ENCODE assay signal across 9 cellular contexts in the genomic region with DNA sequence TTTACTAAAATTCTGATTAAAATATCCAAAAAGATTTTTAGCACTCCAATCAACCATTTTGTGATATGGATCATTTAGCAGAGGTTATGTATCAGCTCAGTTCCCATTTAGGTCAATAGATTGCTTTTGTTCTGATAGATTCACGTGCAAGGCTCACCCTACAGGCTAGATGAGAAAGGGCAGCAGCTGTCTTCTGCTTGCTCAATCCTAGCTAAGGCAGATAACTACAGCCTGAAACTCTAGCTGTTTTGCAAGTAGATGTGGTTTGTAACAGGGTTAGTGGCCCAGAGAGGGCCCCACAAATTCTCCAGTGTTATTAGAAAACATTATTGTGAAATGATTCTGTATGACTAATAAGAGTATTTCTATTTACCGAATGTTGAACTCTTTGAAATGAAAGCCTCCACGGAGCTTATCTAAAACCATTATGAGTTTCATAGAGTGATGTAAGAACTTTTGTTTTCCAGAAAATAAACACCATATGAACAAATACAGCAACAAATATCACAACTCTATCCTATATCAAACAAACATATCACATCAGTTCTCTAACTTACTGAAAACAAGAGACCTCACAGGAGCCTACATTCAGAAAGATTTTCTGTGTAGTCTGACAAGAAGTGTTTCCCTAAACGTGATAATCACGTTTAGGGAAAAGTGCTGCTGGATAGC.
DNase-seq lines count a peak whose midpoint lies in the region; ATAC-seq, FAIRE-seq and TF ChIP-seq lines count a peak whose summit lies in the region.
"Had no signal": no experiment of that assay in that cellular context is flagged by ENCODE, and none has a peak within 500 bp of the region (broad histone marks: within the 10 kb centered on the region; RNA-seq: fewer than 3 reads in every experiment).

No MANE protein-coding gene starts in this region.

- H3K4me1 Mint-ChIP-seq in activated T-cell treated with anti-CD3 and anti-CD28 coated beads, Interleukin-2, amount 50 U/mL, for 72 hours (ENCODE audit: low read depth) = peaks cover 13% of the 10 kb centered on the region

- intact Hi-C loops in sciatic nerve (cut with DNase I) = no loop called here

- H3K36me3 Mint-ChIP-seq in activated T-cell treated with anti-CD3 and anti-CD28 coated beads, Interleukin-2, amount 50 U/mL, for 72 hours (ENCODE audit: insufficient read depth in 2 of 2) = no peaks in the 10 kb centered on the region

- FAIRE-seq in HTR-8/SVneo (lab: Jason Lieb, UNC) = no peak
- FAIRE-seq: colon had no signal

- H3K27ac Mint-ChIP-seq in activated T-cell treated with anti-CD3 and anti-CD28 coated beads, Interleukin-2, amount 50 U/mL, for 72 hours = peak overlapping the region; percentile 55

- DNase-seq in activated T-cell treated with anti-CD3 and anti-CD28 coated beads, Interleukin-2, amount 50 U/mL, for 72 hours = peak; percentile 21 to 34
- DNase-seq in activated T-cell treated with anti-CD3 and anti-CD28 coated beads for 4 hours (no peak), HTR-8/SVneo (ENCODE audit: insufficient read length, low spot score) (peak; percentile 0), SKM-1 (lab: John Stamatoyannopoulos, UW; ENCODE audit: unreplicated experiment) (peak; percentile 72), fibroblast of the aortic adventitia (ENCODE audit: low read depth) (peak; percentile 48), sciatic nerve (ENCODE audit: low spot score) (no peak), NCI-H2029 treated with DMSO at 0.1 percent for 48 hours (lab: John Stamatoyannopoulos, UW) (no peak)

- peak; percentile 36 for TF ChIP-seq CTCF in fibroblast of the aortic adventitia (IDR thresholded peaks at IDR 0.05; ENCODE audit: insufficient read depth, low read length)

- H3K4me3 Mint-ChIP-seq in activated T-cell treated with anti-CD3 and anti-CD28 coated beads, Interleukin-2, amount 50 U/mL, for 72 hours = peak overlapping the region in 1 of 2 donors; percentile 70

- no peak overlapping the region for H3K4me3 ChIP-seq in fibroblast of the aortic adventitia (ENCODE audit: low read depth, low read length)

- H3K27me3 Mint-ChIP-seq in activated T-cell treated with anti-CD3 and anti-CD28 coated beads, Interleukin-2, amount 50 U/mL, for 72 hours (ENCODE audit: low read depth) = no peaks in the 10 kb centered on the region

- peak; percentile 98 to 99 for ATAC-seq in activated T-cell treated with anti-CD3 and anti-CD28 coated beads, Interleukin-2, amount 50 U/mL, for 72 hours (replicated peaks in 1 of 2)
- ATAC-seq in GM21723 (IDR thresholded peaks at IDR 0.05; ENCODE audit: unreplicated experiment) (peak; percentile 100), sciatic nerve (peak; percentile 92)

- peaks cover 0 to 3% of the 10 kb centered on the region in 2 donors for H3K9me3 Mint-ChIP-seq in activated T-cell treated with anti-CD3 and anti-CD28 coated beads, Interleukin-2, amount 50 U/mL, for 72 hours

Comparison
In these comparisons a context has a peak if more than half of its experiments do, and no peak if none do; other contexts are left out.
1. DNase-seq: peak in activated T-cell treated with anti-CD3 and anti-CD28 coated beads, Interleukin-2, amount 50 U/mL, for 72 hours (2 of 2), HTR-8/SVneo (single experiment), SKM-1 (single experiment) and fibroblast of the aortic adventitia (single experiment); none in activated T-cell treated with anti-CD3 and anti-CD28 coated beads for 4 hours (single experiment), sciatic nerve (single experiment) and NCI-H2029 treated with DMSO at 0.1 percent for 48 hours (single experiment).
2. Peak in every context shown above with its lines, with median percentiles within 50 percentile points of each other: ATAC-seq.